28 cellular contexts compared by ENCODE assay signal in the genomic region with DNA sequence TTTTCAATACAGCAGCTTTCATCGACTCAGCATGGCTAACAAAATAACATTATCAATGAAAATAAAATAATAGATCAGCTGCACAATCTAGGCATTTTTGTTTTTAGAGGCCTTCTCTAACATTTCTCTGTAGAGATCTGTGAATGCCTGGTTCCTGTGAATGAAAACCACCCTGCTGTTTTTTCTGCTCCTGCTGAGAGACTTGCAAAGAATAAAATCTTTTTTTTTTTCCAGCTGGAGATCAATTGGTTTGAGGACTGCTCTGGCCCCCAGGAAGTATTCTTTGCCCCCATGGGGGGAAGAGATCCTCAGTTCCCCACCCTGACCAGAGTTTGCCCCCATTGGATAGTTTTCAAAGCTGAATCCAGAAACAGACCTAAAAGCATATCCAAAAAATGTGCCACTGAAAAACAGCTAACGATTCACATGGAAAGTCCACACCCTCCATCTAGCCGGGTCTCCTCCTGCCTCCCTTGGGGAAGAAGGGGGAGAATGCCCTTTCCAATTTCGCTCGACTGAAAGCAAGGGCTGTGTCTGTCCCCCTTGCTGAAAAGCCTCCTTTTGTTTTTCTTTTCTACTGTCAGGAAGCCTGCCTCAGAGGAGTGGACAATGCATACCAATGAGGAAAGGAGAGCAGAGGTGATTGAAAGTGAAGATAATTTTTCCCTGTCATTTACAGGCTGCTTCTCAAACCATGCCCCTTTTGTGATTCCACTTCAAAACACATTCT.
DNase-seq lines count a peak whose midpoint lies in the region; ATAC-seq and TF ChIP-seq lines count a peak whose summit lies in the region.
"Had no signal": no experiment of that assay in that cellular context is flagged by ENCODE, and none has a peak within 500 bp of the region (broad histone marks: within the 10 kb centered on the region; RNA-seq: fewer than 3 reads in every experiment).

No MANE protein-coding gene starts in this region.

- H3K4me3 Mint-ChIP-seq in GM23338 (peak overlapping the region; percentile 64), WTC11 (peak overlapping the region; percentile 50), neural crest cell (peak overlapping the region; percentile 67)
- H3K4me3 Mint-ChIP-seq in activated CD8-positive, alpha-beta memory T cell treated with anti-CD3 and anti-CD28 coated beads, Interleukin-2, amount 10 ng/mL, durations not matched to agents 7 days and 5 days = no peak overlapping the region
- H3K4me3 Mint-ChIP-seq: activated T-cell treated with anti-CD3 and anti-CD28 coated beads, Interleukin-2, amount 50 U/mL, for 4 hours; T-cell had no signal

- no peaks in the 10 kb centered on the region for H3F3A ChIP-seq in GM23338 (replicated peaks; ENCODE audit: low read depth)

- H3K27ac Mint-ChIP-seq in GM23338 (peak overlapping the region; percentile 73), WTC11 (peak overlapping the region; percentile 74), neural crest cell (ENCODE audit: unreplicated experiment) (peak overlapping the region; percentile 95)
- H3K27ac Mint-ChIP-seq in activated CD8-positive, alpha-beta memory T cell treated with anti-CD3 and anti-CD28 coated beads, Interleukin-2, amount 10 ng/mL, durations not matched to agents 7 days and 5 days = no peak overlapping the region
- H3K27ac Mint-ChIP-seq: T-cell had no signal

- H3K27me3 Mint-ChIP-seq in GM23338 (ENCODE audit: insufficient read depth, low read depth, poor library complexity) (peaks cover 2% of the 10 kb centered on the region), WTC11 (ENCODE audit: low read depth) (no peaks in the 10 kb centered on the region), neural crest cell (ENCODE audit: low read depth) (no peaks in the 10 kb centered on the region)
- H3K27me3 Mint-ChIP-seq in activated CD8-positive, alpha-beta memory T cell treated with anti-CD3 and anti-CD28 coated beads, Interleukin-2, amount 10 ng/mL, durations not matched to agents 7 days and 5 days = no peaks in the 10 kb centered on the region
- H3K27me3 Mint-ChIP-seq: T-cell had no signal

- H2AFZ ChIP-seq in GM23338 = peak overlapping the region; percentile 25
- H2AFZ ChIP-seq: parathyroid adenoma had no signal

- no peaks in the 10 kb centered on the region for H3K9me3 ChIP-seq in iPS-18a (ENCODE audit: control insufficient read depth, low read depth, low read length)
- H3K9me3 ChIP-seq: BE2C, MG63, right lobe of liver, upper lobe of right lung had no signal

- H3K36me3 ChIP-seq in GM23338 (ENCODE audit: insufficient read depth) (no peaks in the 10 kb centered on the region), iPS-18a (ENCODE audit: control insufficient read depth, low read depth, low read length) (no peaks in the 10 kb centered on the region)
- H3K36me3 ChIP-seq: BE2C, MG63, right lobe of liver, upper lobe of right lung had no signal

- DNase-seq in GM23338 (ENCODE audit: low spot score) (peak; percentile 45), WTC11 (ENCODE audit: low spot score) (peak; percentile 13), neural crest cell (ENCODE audit: low read depth, low spot score) (peak; percentile 3), SW 1271 (lab: John Stamatoyannopoulos, UW) (no peak), left lobe of liver (ENCODE audit: low spot score) (no peak)
- no peak for DNase-seq in activated CD8-positive, alpha-beta memory T cell treated with anti-CD3 and anti-CD28 coated beads, Interleukin-2, amount 10 ng/mL, durations not matched to agents 7 days and 5 days
- DNase-seq in stimulated activated naive CD8-positive, alpha-beta T cell treated with anti-CD3 and anti-CD28 coated beads, Interleukin-15, Interleukin-2, amounts not matched to agents 100 U/mL and 50 U/mL, for 24 hours = no peak
- DNase-seq: activated CD4-positive, alpha-beta T cell treated with anti-CD3 and anti-CD28 coated beads for 1 hour; activated CD8-positive, alpha-beta memory T cell treated with anti-CD3 and anti-CD28 coated beads for 24 hours; activated naive CD4-positive, alpha-beta T cell treated with Interleukin-2 at 50 U/mL for 16 hours; activated T-cell treated with anti-CD3 and anti-CD28 coated beads, Interleukin-2, amount 50 U/mL, for 4 hours; BE2C; central memory CD4-positive, alpha-beta T cell; DMS79 treated with DMSO at 0.1 percent for 48 hours; GOT3; kidney; MG63; NCI-H1436; NCI-H2171 treated with DMSO at 0.1 percent for 48 hours; NCI-H526 treated with DMSO at 0.1 percent for 48 hours; right lobe of liver; stimulated activated CD8-positive, alpha-beta memory T cell treated with anti-CD3 and anti-CD28 coated beads, Interleukin-4, amount 100 ng/mL, for 48 hours; T-cell; upper lobe of right lung had no signal

- H3K4me3 ChIP-seq in GM23338 (peak overlapping the region; percentile 36), iPS-18a (ENCODE audit: low read length) (peak overlapping the region; percentile 28)
- H3K4me3 ChIP-seq: K562, lung, MG63, right lobe of liver, upper lobe of right lung had no signal

- H3K4me1 Mint-ChIP-seq in GM23338 = peaks cover 38% of the 10 kb centered on the region
- H3K4me1 Mint-ChIP-seq in WTC11 = peaks cover 52% of the 10 kb centered on the region
- peaks cover 27% of the 10 kb centered on the region for H3K4me1 Mint-ChIP-seq in neural crest cell
- H3K4me1 Mint-ChIP-seq in activated CD8-positive, alpha-beta memory T cell treated with anti-CD3 and anti-CD28 coated beads, Interleukin-2, amount 10 ng/mL, durations not matched to agents 7 days and 5 days = no peaks in the 10 kb centered on the region
- H3K4me1 Mint-ChIP-seq: T-cell had no signal

- H3K36me3 Mint-ChIP-seq in GM23338 (ENCODE audit: low read depth) = no peaks in the 10 kb centered on the region
- no peaks in the 10 kb centered on the region for H3K36me3 Mint-ChIP-seq in WTC11
- H3K36me3 Mint-ChIP-seq in neural crest cell (ENCODE audit: low read depth) = no peaks in the 10 kb centered on the region
- no peaks in the 10 kb centered on the region for H3K36me3 Mint-ChIP-seq in activated CD8-positive, alpha-beta memory T cell treated with anti-CD3 and anti-CD28 coated beads, Interleukin-2, amount 10 ng/mL, durations not matched to agents 7 days and 5 days

- H3K4me1 ChIP-seq in GM23338 (ENCODE audit: insufficient read depth) (peaks cover 25% of the 10 kb centered on the region), iPS-18a (ENCODE audit: control insufficient read depth, low read depth, low read length) (peaks cover 40% of the 10 kb centered on the region)
- H3K4me1 ChIP-seq: parathyroid adenoma, right lobe of liver, upper lobe of right lung had no signal

- H3K27ac ChIP-seq in GM23338 (ENCODE audit: low read depth) (peak overlapping the region; percentile 73), iPS-18a (ENCODE audit: low read length) (no peak overlapping the region)
- H3K27ac ChIP-seq: parathyroid adenoma, right lobe of liver, upper lobe of right lung had no signal

- no peaks in the 10 kb centered on the region for H4K20me1 ChIP-seq in GM23338 (replicated peaks; ENCODE audit: insufficient read depth)

- POLR2A ChIA-PET in WTC11 (lab: Charles Lee) = no interaction called here

- no peaks in the 10 kb centered on the region for H3K79me2 ChIP-seq in GM23338 (replicated peaks; ENCODE audit: insufficient read depth)
- H3K79me2 ChIP-seq: parathyroid adenoma had no signal

- H3K9me3 Mint-ChIP-seq in GM23338 (no peaks in the 10 kb centered on the region), WTC11 (peaks cover 14% of the 10 kb centered on the region), neural crest cell (peaks cover 4% of the 10 kb centered on the region)
- H3K9me3 Mint-ChIP-seq in activated CD8-positive, alpha-beta memory T cell treated with anti-CD3 and anti-CD28 coated beads, Interleukin-2, amount 10 ng/mL, durations not matched to agents 7 days and 5 days (ENCODE audit: low read depth) = no peaks in the 10 kb centered on the region

- H3K4me2 ChIP-seq in GM23338 = peak overlapping the region; percentile 71

- peak overlapping the region; percentile 1 for H3K9ac ChIP-seq in iPS-18a (ENCODE audit: low read length)
- H3K9ac ChIP-seq: parathyroid adenoma had no signal

- peaks cover 14% of the 10 kb centered on the region for H3K9me2 ChIP-seq in GM23338 (ENCODE audit: insufficient read depth)

- no peak for TF ChIP-seq CTCF in GM23338 (conservative IDR thresholded peaks at IDR 0.05; ENCODE audit: low read depth in 2 of 2)
- TF ChIP-seq CTCF in WTC11 (IDR thresholded peaks at IDR 0.05) = no peak
- TF ChIP-seq CTCF in neural crest cell (conservative IDR thresholded peaks at IDR 0.05) = no peak

- ATAC-seq in GM23338 (peak; percentile 92), WTC11 (peak; percentile 92), left lobe of liver (no peak)
- ATAC-seq in activated CD8-positive, alpha-beta memory T cell treated with anti-CD3 and anti-CD28 coated beads, Interleukin-2, amount 10 ng/mL, durations not matched to agents 7 days and 5 days = no peak
- no peak for ATAC-seq in stimulated activated naive CD8-positive, alpha-beta T cell treated with anti-CD3 and anti-CD28 coated beads, Interleukin-15, Interleukin-2, amounts not matched to agents 100 U/mL and 50 U/mL, for 24 hours
- ATAC-seq: activated T-cell treated with anti-CD3 and anti-CD28 coated beads, Interleukin-2, amount 50 U/mL, for 4 hours; K562; right lobe of liver; T-cell; upper lobe of right lung had no signal

- no peaks in the 10 kb centered on the region for H3K27me3 ChIP-seq in GM23338 (ENCODE audit: insufficient read depth)
- no peaks in the 10 kb centered on the region for H3K27me3 ChIP-seq in iPS-18a (ENCODE audit: control insufficient read depth, insufficient read depth, low read length)
- H3K27me3 ChIP-seq: BE2C, MG63, right lobe of liver, upper lobe of right lung had no signal

- CTCF ChIA-PET in WTC11 (lab: Charles Lee) = interaction anchor here (0.6 kb wide), 1 partner anchor 791 kb away, joined by 3 read pairs; no protein-coding TSS in a partner anchor
- CTCF ChIA-PET in activated CD8-positive, alpha-beta memory T cell treated with anti-CD3 and anti-CD28 coated beads, Interleukin-2, amount 10 ng/mL, durations not matched to agents 7 days and 5 days (lab: Charles Lee) = no interaction called here

TF ChIP-seq in GM23338, 12 proteins besides CTCF, POLR2A, EP300 and RAD21 (continues in another document):
- TF ChIP-seq NANOG (IDR thresholded peaks at IDR 0.05; ENCODE audit: borderline replicate concordance) (no peak), STAT1 (IDR thresholded peaks at IDR 0.05; ENCODE audit: unreplicated experiment) (no peak)

Comparison
In these comparisons a context has a peak if more than half of its experiments do, and no peak if none do; other contexts are left out.
1. ATAC-seq: peak in GM23338 (single experiment) and WTC11 (single experiment); none in activated CD8-positive, alpha-beta memory T cell treated with anti-CD3 and anti-CD28 coated beads, Interleukin-2, amount 10 ng/mL, durations not matched to agents 7 days and 5 days (single experiment), left lobe of liver (single experiment) and stimulated activated naive CD8-positive, alpha-beta T cell treated with anti-CD3 and anti-CD28 coated beads, Interleukin-15, Interleukin-2, amounts not matched to agents 100 U/mL and 50 U/mL, for 24 hours (single experiment).
2. DNase-seq: peak in GM23338 (single experiment), WTC11 (single experiment) and neural crest cell (single experiment); none in activated CD8-positive, alpha-beta memory T cell treated with anti-CD3 and anti-CD28 coated beads, Interleukin-2, amount 10 ng/mL, durations not matched to agents 7 days and 5 days (single experiment), SW 1271 (0 of 2), left lobe of liver (single experiment) and stimulated activated naive CD8-positive, alpha-beta T cell treated with anti-CD3 and anti-CD28 coated beads, Interleukin-15, Interleukin-2, amounts not matched to agents 100 U/mL and 50 U/mL, for 24 hours (single experiment).